ENCODE assay signal across 11 cellular contexts in genomic region chr15:63718590-63719035, GRCh38.
DNase-seq lines count a peak whose midpoint lies in the region; ATAC-seq and TF ChIP-seq lines count a peak whose summit lies in the region.
"Had no signal": no experiment of that assay in that cellular context is flagged by ENCODE, and none has a peak within 500 bp of the region (broad histone marks: within the 10 kb centered on the region; RNA-seq: fewer than 3 reads in every experiment).

No MANE protein-coding gene starts in this region.

- BruUV-seq in PC-3 (replicated peaks; lab: Mats Ljungman, UMichigan) = no TSS peak

- H3K36me3 Mint-ChIP-seq in endothelial cell (ENCODE audit: low read depth, unreplicated experiment) (peaks cover 15% of the 10 kb centered on the region), type B pancreatic cell (peaks cover 13% of the 10 kb centered on the region)

- H2AFZ ChIP-seq in PC-3 (ENCODE audit: low read length) (no peak overlapping the region), osteoblast (ENCODE audit: low read length) (no peak overlapping the region)

- no peak for TF ChIP-seq CTCF in BJ (IDR thresholded peaks at IDR 0.05; ENCODE audit: insufficient read depth, low read depth, low read length)
- no peak for TF ChIP-seq CTCF in PC-3 (conservative IDR thresholded peaks at IDR 0.05; ENCODE audit: low read depth, low read length)
- TF ChIP-seq CTCF in osteoblast (IDR thresholded peaks at IDR 0.05; ENCODE audit: extremely low read depth, low read depth, low read length) = no peak
- TF ChIP-seq CTCF in endothelial cell (IDR thresholded peaks at IDR 0.05; ENCODE audit: unreplicated experiment) = no peak
- no peak for TF ChIP-seq CTCF in type B pancreatic cell (conservative IDR thresholded peaks at IDR 0.05)

- H3K36me3 ChIP-seq in BJ (ENCODE audit: control insufficient read depth, insufficient read depth, low read length) (peaks cover 2% of the 10 kb centered on the region; the same call in 1 of the 2 replicates), PC-3 (ENCODE audit: low read depth, low read length) (no peaks in the 10 kb centered on the region), osteoblast (ENCODE audit: insufficient read depth, low read length) (peaks cover 5% of the 10 kb centered on the region)

- DNase-seq in BJ (ENCODE audit: low read depth) (peak; percentile 55), PC-3 (peak; percentile 68), fibroblast of gingiva (ENCODE audit: low read depth) (peak; percentile 86), osteoblast (ENCODE audit: insufficient read length, low spot score, missing footprints) (peak; percentile 59), endothelial cell (ENCODE audit: low spot score) (no peak), type B pancreatic cell (ENCODE audit: extremely low spot score, unreplicated experiment) (no peak), Kasumi-1 (lab: John Stamatoyannopoulos, UW) (no peak)
- DNase-seq: hippocampal formation, naive B cell, NCI-H510A treated with DMSO at 0.1 percent for 48 hours had no signal

- ATAC-seq in PC-3 (peak; percentile 78), GM21360 (IDR thresholded peaks at IDR 0.05; ENCODE audit: unreplicated experiment) (no peak)

- intact Hi-C loops in PC-3 (cut with micrococcal nuclease) = loop anchor here (5.0 kb wide), 1 partner anchor 41 kb away; no protein-coding TSS in a partner anchor

- H4K20me1 ChIP-seq in PC-3 (ENCODE audit: low read length) (no peaks in the 10 kb centered on the region), osteoblast (ENCODE audit: insufficient read depth, low read length) (no peaks in the 10 kb centered on the region)

- H3K27ac Mint-ChIP-seq in endothelial cell (ENCODE audit: unreplicated experiment) (no peak overlapping the region), type B pancreatic cell (no peak overlapping the region)

- H3K79me2 ChIP-seq in PC-3 (ENCODE audit: low read length) (no peaks in the 10 kb centered on the region), osteoblast (ENCODE audit: insufficient read depth, low read length) (no peaks in the 10 kb centered on the region)

- H3K4me3 Mint-ChIP-seq in endothelial cell (ENCODE audit: unreplicated experiment) (no peak overlapping the region), type B pancreatic cell (no peak overlapping the region)
- H3K4me3 Mint-ChIP-seq: naive B cell had no signal

- no peaks in the 10 kb centered on the region for H3K27me3 Mint-ChIP-seq in endothelial cell (ENCODE audit: unreplicated experiment)
- H3K27me3 Mint-ChIP-seq in type B pancreatic cell = no peaks in the 10 kb centered on the region
- H3K27me3 Mint-ChIP-seq: naive B cell had no signal

- H3K4me1 ChIP-seq in PC-3 (ENCODE audit: insufficient read depth, low read length) (peaks cover 37% of the 10 kb centered on the region), osteoblast (ENCODE audit: insufficient read depth, low read length) (peaks cover 9% of the 10 kb centered on the region)

- peak overlapping the region; percentile 13 for H3K27ac ChIP-seq in PC-3 (ENCODE audit: low read length)
- H3K27ac ChIP-seq in osteoblast (ENCODE audit: low read depth, low read length) = no peak overlapping the region

- H3K9me3 Mint-ChIP-seq in endothelial cell (ENCODE audit: unreplicated experiment) (no peaks in the 10 kb centered on the region), type B pancreatic cell (no peaks in the 10 kb centered on the region)
- H3K9me3 Mint-ChIP-seq: naive B cell had no signal

- CTCF ChIA-PET in BJ (lab: Yijun Ruan, JAX) = interaction anchor here (1.0 to 1.3 kb wide), 2 partner anchors 11 to 52 kb away, joined by 3 read pairs; no protein-coding TSS in a partner anchor
- CTCF ChIA-PET in PC-3 (lab: Charles Lee) = no interaction called here

- H3K4me3 ChIP-seq in BJ (ENCODE audit: low read depth, low read length) (no peak overlapping the region), PC-3 (ENCODE audit: low read length) (no peak overlapping the region), osteoblast (ENCODE audit: insufficient read depth, low read length) (no peak overlapping the region)

- H3K9me3 ChIP-seq in PC-3 (ENCODE audit: low read length) (no peaks in the 10 kb centered on the region), osteoblast (ENCODE audit: low read depth, low read length) (no peaks in the 10 kb centered on the region)

- H3K9ac ChIP-seq in PC-3 (ENCODE audit: low read length) = no peak overlapping the region

- H3K4me1 Mint-ChIP-seq in endothelial cell (ENCODE audit: unreplicated experiment) = no peaks in the 10 kb centered on the region
- H3K4me1 Mint-ChIP-seq in type B pancreatic cell (ENCODE audit: unreplicated experiment) = peaks cover 6% of the 10 kb centered on the region

- no peaks in the 10 kb centered on the region for H3F3A ChIP-seq in PC-3 (ENCODE audit: low read length, unreplicated experiment)

- H3K4me2 ChIP-seq in PC-3 (ENCODE audit: low read length) = peak overlapping the region; percentile 50
- no peak overlapping the region for H3K4me2 ChIP-seq in osteoblast (ENCODE audit: insufficient read depth, low read length)

- no peaks in the 10 kb centered on the region for H3K9me2 ChIP-seq in PC-3 (replicated peaks; ENCODE audit: low read length)

- H3K27me3 ChIP-seq in BJ (ENCODE audit: control insufficient read depth, insufficient read depth, low read length) (no peaks in the 10 kb centered on the region), PC-3 (ENCODE audit: low read length) (no peaks in the 10 kb centered on the region), osteoblast (ENCODE audit: insufficient read depth, low read length) (no peaks in the 10 kb centered on the region)

- POLR2A ChIA-PET in BJ (lab: Charles Lee) = no interaction called here
- POLR2A ChIA-PET in PC-3 (lab: Charles Lee; ENCODE audit: unreplicated experiment) = interaction anchor here (0.6 kb wide), 1 partner anchor 28 kb away, joined by 3 read pairs; no protein-coding TSS in a partner anchor

Comparison
In these comparisons a context has a peak if more than half of its experiments do, and no peak if none do; other contexts are left out.
1. DNase-seq: peak in BJ (single experiment), PC-3 (single experiment), fibroblast of gingiva (single experiment) and osteoblast (single experiment); none in endothelial cell (single experiment), type B pancreatic cell (single experiment) and Kasumi-1 (0 of 2).